ENCODE assay signal across 22 cellular contexts in the genomic region with DNA sequence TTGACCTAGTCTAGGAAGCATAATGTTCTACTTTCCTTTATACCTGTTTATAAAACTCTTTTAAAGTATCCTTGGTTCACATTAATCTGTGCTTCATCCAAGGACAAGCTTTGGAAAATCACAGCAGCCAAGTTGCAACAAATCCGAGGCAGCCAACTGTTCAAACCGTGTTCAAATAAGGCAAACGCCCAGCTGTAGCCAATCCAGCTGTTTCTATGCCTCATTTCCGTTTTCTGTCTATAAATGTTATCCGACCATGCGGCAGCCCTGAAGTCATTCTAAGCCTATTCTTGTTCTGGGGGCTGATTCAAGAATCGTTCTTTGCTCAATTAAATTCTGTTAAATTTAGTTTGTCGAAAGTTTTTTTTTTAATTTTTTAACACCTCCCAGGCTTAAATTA.
DNase-seq lines count a peak whose midpoint lies in the region; ATAC-seq, FAIRE-seq and TF ChIP-seq lines count a peak whose summit lies in the region.
"Had no signal": no experiment of that assay in that cellular context is flagged by ENCODE, and none has a peak within 500 bp of the region (broad histone marks: within the 10 kb centered on the region; RNA-seq: fewer than 3 reads in every experiment).

No MANE protein-coding gene starts in this region.

- H3K4me1 ChIP-seq in A549: no peaks in the 10 kb centered on the region
- no peaks in the 10 kb centered on the region for H3K4me1 ChIP-seq in A673 (ENCODE audit: insufficient read depth, low read length, poor library complexity, severe bottlenecking)
- peaks cover 4% of the 10 kb centered on the region for H3K4me1 ChIP-seq in Panc1 (ENCODE audit: control insufficient read depth, insufficient read depth, low read length)
- H3K4me1 ChIP-seq in ovary (ENCODE audit: insufficient read depth): no peaks in the 10 kb centered on the region
- H3K4me1 ChIP-seq: BLaER1 had no signal

- no peak for TF ChIP-seq RAD21 in A549 (conservative IDR thresholded peaks at IDR 0.05 in 1 of 2, IDR thresholded peaks at IDR 0.05 in 1 of 2)

- no peak overlapping the region for H3K27ac ChIP-seq in A549
- H3K27ac ChIP-seq in A673 (ENCODE audit: low read depth, low read length, poor library complexity, severe bottlenecking): no peak overlapping the region
- peak overlapping the region; percentile 46 for H3K27ac ChIP-seq in Panc1 (ENCODE audit: low read length)
- no peak overlapping the region for H3K27ac ChIP-seq in ovary
- H3K27ac ChIP-seq: BLaER1 had no signal

- H3K4me1 Mint-ChIP-seq in nephron: peaks cover 25% of the 10 kb centered on the region
- no peaks in the 10 kb centered on the region for H3K4me1 Mint-ChIP-seq in T-helper 2 cell treated with Interferon-gamma antibody and Interleukin-4, amounts not matched to agents 5 μg/mL and 100 μg/mL, for 36 hours (ENCODE audit: low read depth)
- H3K4me1 Mint-ChIP-seq: CD4-positive, alpha-beta memory T cell; IgD-negative memory B cell had no signal

- TF ChIP-seq CTCF in A549 (IDR thresholded peaks at IDR 0.05) (no peak), A673 (conservative IDR thresholded peaks at IDR 0.05; ENCODE audit: low read depth, low read length) (no peak), Panc1 (IDR thresholded peaks at IDR 0.05) (no peak), nephron (IDR thresholded peaks at IDR 0.05; ENCODE audit: unreplicated experiment in 3 of 3) (no peak), ovary (IDR thresholded peaks at IDR 0.05) (no peak)

- H3K9me3 Mint-ChIP-seq in nephron: no peaks in the 10 kb centered on the region
- H3K9me3 Mint-ChIP-seq in T-helper 2 cell treated with Interferon-gamma antibody and Interleukin-4, amounts not matched to agents 5 μg/mL and 100 μg/mL, for 36 hours: no peaks in the 10 kb centered on the region
- H3K9me3 Mint-ChIP-seq: CD4-positive, alpha-beta memory T cell; HFFc6; IgD-negative memory B cell had no signal

- no peaks in the 10 kb centered on the region for H3K9me3 ChIP-seq in A549
- no peaks in the 10 kb centered on the region for H3K9me3 ChIP-seq in A673 (ENCODE audit: low read depth, low read length, poor library complexity, severe bottlenecking)
- H3K9me3 ChIP-seq in Panc1 (ENCODE audit: control insufficient read depth, insufficient read depth, low read depth, low read length): no peaks in the 10 kb centered on the region
- no peaks in the 10 kb centered on the region for H3K9me3 ChIP-seq in ovary
- H3K9me3 ChIP-seq: BLaER1 had no signal

- intact Hi-C loops in A673 (cut with micrococcal nuclease; ENCODE audit: unreplicated experiment) (no loop called here), Panc1 (cut with micrococcal nuclease; ENCODE audit: unreplicated experiment) (no loop called here), ovary (cut with DNase I) (no loop called here)

- 55% methylated on average over 8 of the region's 8 CpGs for WGBS in A549 (ENCODE audit: missing lambda C conversion rate)
- WGBS in ovary, 3 donors: 27 to 62% (median 43%) methylated on average over 8 of the region's 8 CpGs

- ATAC-seq in A549 (no peak), Panc1 (no peak), HG03135 (IDR thresholded peaks at IDR 0.05; ENCODE audit: unreplicated experiment) (no peak)
- ATAC-seq: HCT116 had no signal

- H3K4me2 ChIP-seq in A549: no peak overlapping the region
- H3K4me2 ChIP-seq: BLaER1 had no signal

- no peak for TF ChIP-seq EP300 in A549 (IDR thresholded peaks at IDR 0.05)
- TF ChIP-seq EP300 in ovary (IDR thresholded peaks at IDR 0.05): no peak

- peaks cover 75% of the 10 kb centered on the region for H3K27me3 ChIP-seq in A673 (replicated peaks; ENCODE audit: insufficient read depth, low read depth, low read length, poor library complexity)
- H3K27me3 ChIP-seq in Panc1 (ENCODE audit: control insufficient read depth, insufficient read depth, low read length): no peaks in the 10 kb centered on the region
- no peaks in the 10 kb centered on the region for H3K27me3 ChIP-seq in ovary
- H3K27me3 ChIP-seq: BLaER1 had no signal

- POLR2A ChIA-PET in A549 (lab: Yijun Ruan, JAX) (no interaction called here), A673 (lab: Charles Lee; ENCODE audit: low non-redundant PET) (no interaction called here), Panc1 (lab: Charles Lee) (no interaction called here)

- no peak for DNase-seq in A549 (ENCODE audit: low read depth in 1 of 2, low spot score in 1 of 2)
- DNase-seq in A673 (ENCODE audit: low spot score): peak; percentile 35
- no peak for DNase-seq in Panc1 (ENCODE audit: low read depth, low spot score)
- no peak for DNase-seq in ovary
- DNase-seq in T-helper 2 cell treated with Interferon-gamma antibody and Interleukin-4, amounts not matched to agents 5 μg/mL and 100 μg/mL, for 36 hours (ENCODE audit: low spot score): no peak
- DNase-seq: CD4-positive, alpha-beta memory T cell; DMS153; DMS79; GDM1; GOT3; H7; HFFc6 had no signal

- BruUV-seq in A673 (replicated peaks; lab: Mats Ljungman, UMichigan) (no TSS peak), Panc1 (replicated peaks; lab: Mats Ljungman, UMichigan) (no TSS peak)

- H3K4me3 Mint-ChIP-seq in nephron: peak overlapping the region in 2 of 3 experiments; percentile 13 to 75
- H3K4me3 Mint-ChIP-seq in T-helper 2 cell treated with Interferon-gamma antibody and Interleukin-4, amounts not matched to agents 5 μg/mL and 100 μg/mL, for 36 hours: no peak overlapping the region
- H3K4me3 Mint-ChIP-seq: CD4-positive, alpha-beta memory T cell; HFFc6; IgD-negative memory B cell had no signal

- FAIRE-seq in A549 (lab: Jason Lieb, UNC): peak; percentile 39
- FAIRE-seq: A204.1, GM12892, GM18507, HTR-8/SVneo had no signal

- H3K36me3 Mint-ChIP-seq in nephron (ENCODE audit: low read depth): no peaks in the 10 kb centered on the region
- no peaks in the 10 kb centered on the region for H3K36me3 Mint-ChIP-seq in T-helper 2 cell treated with Interferon-gamma antibody and Interleukin-4, amounts not matched to agents 5 μg/mL and 100 μg/mL, for 36 hours (ENCODE audit: low read depth)
- H3K36me3 Mint-ChIP-seq: CD4-positive, alpha-beta memory T cell; IgD-negative memory B cell had no signal

- H3K36me3 ChIP-seq in A673 (ENCODE audit: insufficient read depth, low read length, poor library complexity, severe bottlenecking): no peaks in the 10 kb centered on the region
- no peaks in the 10 kb centered on the region for H3K36me3 ChIP-seq in Panc1 (ENCODE audit: control insufficient read depth, insufficient read depth, low read length)
- H3K36me3 ChIP-seq in ovary: no peaks in the 10 kb centered on the region
- H3K36me3 ChIP-seq: BLaER1 had no signal

- H3K4me3 ChIP-seq in A549 (no peak overlapping the region), A673 (ENCODE audit: low read depth, low read length, poor library complexity, severe bottlenecking) (no peak overlapping the region), Panc1 (ENCODE audit: low read depth in 2 of 2, low read length in 2 of 2) (no peak overlapping the region), ovary (no peak overlapping the region)
- H3K4me3 ChIP-seq: BLaER1 had no signal

- in situ Hi-C loops in Panc1 (cut with HindIII; ENCODE audit: low pct_unique_long_range_greater_than_20kb, low sequenced_read_pairs): no loop called here

- peak overlapping the region in 1 of 3 experiments; percentile 0 for H3K27ac Mint-ChIP-seq in nephron
- no peak overlapping the region for H3K27ac Mint-ChIP-seq in T-helper 2 cell treated with Interferon-gamma antibody and Interleukin-4, amounts not matched to agents 5 μg/mL and 100 μg/mL, for 36 hours
- H3K27ac Mint-ChIP-seq: CD14-positive monocyte, HFFc6, IgD-negative memory B cell had no signal

- TF ChIP-seq POLR2A in A549 (IDR thresholded peaks at IDR 0.05; ENCODE audit: low read length) (no peak), ovary (IDR thresholded peaks at IDR 0.05) (no peak)

- H3K27me3 Mint-ChIP-seq in nephron (ENCODE audit: low read depth): peaks cover 4% of the 10 kb centered on the region
- peaks cover 24% of the 10 kb centered on the region for H3K27me3 Mint-ChIP-seq in T-helper 2 cell treated with Interferon-gamma antibody and Interleukin-4, amounts not matched to agents 5 μg/mL and 100 μg/mL, for 36 hours (ENCODE audit: low read depth)

- CTCF ChIA-PET in A549 (lab: Yijun Ruan, JAX): interaction anchor here (0.6 to 2.7 kb wide), 5 partner anchors 9 to 94 kb away, joined by 3 to 10 read pairs (median 3); no protein-coding TSS in a partner anchor
- CTCF ChIA-PET in A673 (lab: Charles Lee): no interaction called here
- CTCF ChIA-PET in Panc1 (lab: Charles Lee): interaction anchor here (0.5 kb wide), 1 partner anchor 650 kb away, joined by 5 read pairs; no protein-coding TSS in a partner anchor

TF ChIP-seq in A549, 52 proteins besides CTCF, POLR2A, EP300 and RAD21:
- TF ChIP-seq CBX8 (IDR thresholded peaks at IDR 0.05) (peak; percentile 46; the same call in 1 of the 2 replicates), HEYL (CRISPR knock-in tag; IDR thresholded peaks at IDR 0.05) (no peak), TFCP2L1 (CRISPR knock-in tag; IDR thresholded peaks at IDR 0.05) (no peak), CHD2 (IDR thresholded peaks at IDR 0.05; ENCODE audit: low read length, partially characterized antibody) (no peak), PHF8 (IDR thresholded peaks at IDR 0.05; ENCODE audit: borderline replicate concordance, low read depth) (no peak), RNF2 (IDR thresholded peaks at IDR 0.05; ENCODE audit: borderline replicate concordance, low read depth) (peak; percentile 88; the same call in 1 of the 2 replicates)
- TF ChIP-seq, protein P1, sequence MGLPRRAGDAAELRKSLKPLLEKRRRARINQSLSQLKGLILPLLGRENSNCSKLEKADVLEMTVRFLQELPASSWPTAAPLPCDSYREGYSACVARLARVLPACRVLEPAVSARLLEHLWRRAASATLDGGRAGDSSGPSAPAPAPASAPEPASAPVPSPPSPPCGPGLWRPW (IDR thresholded peaks at IDR 0.05): no peak
TF ChIP-seq in A549: peak in this region for 2.
